ENCODE assay signal across 8 cellular contexts in the genomic region with DNA sequence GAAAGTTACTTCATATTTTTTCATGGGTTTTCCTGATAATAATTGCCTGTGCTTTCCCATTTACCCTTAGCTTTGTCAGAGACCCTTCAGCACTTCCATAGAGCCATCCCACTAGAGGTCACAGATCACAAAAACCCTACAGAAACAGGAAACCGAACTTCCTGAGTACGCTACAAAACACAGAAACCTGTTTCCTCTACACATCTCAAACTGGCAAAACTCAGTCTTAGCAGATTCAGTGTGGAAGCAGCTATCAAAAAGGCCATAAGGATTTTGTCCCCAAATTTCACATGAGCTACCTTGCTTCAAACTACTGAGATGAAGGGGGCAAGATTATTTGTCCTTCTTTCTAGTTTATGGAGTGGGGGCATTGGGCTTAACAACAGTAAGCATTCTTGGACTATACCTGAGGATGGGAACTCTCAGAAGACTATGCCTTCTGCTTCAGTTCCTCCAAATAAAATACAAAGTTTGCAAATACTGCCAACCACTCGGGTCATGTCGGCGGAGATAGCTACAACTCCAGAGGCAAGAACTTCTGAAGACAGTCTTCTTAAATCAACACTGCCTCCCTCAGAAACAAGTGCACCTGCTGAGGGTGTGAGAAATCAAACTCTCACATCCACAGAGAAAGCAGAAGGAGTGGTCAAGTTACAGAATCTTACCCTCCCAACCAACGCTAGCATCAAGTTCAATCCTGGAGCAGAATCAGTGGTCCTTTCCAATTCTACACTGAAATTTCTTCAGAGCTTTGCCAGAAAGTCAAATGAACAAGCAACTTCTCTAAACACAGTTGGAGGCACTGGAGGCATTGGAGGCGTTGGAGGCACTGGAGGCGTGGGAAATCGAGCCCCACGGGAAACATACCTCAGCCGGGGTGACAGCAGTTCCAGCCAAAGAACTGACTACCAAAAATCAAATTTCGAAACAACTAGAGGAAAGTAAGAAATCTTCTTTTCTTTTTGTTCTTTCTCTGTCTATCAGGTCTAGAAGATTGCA.
DNase-seq lines count a peak whose midpoint lies in the region; ATAC-seq and TF ChIP-seq lines count a peak whose summit lies in the region.

A gene with protein sequence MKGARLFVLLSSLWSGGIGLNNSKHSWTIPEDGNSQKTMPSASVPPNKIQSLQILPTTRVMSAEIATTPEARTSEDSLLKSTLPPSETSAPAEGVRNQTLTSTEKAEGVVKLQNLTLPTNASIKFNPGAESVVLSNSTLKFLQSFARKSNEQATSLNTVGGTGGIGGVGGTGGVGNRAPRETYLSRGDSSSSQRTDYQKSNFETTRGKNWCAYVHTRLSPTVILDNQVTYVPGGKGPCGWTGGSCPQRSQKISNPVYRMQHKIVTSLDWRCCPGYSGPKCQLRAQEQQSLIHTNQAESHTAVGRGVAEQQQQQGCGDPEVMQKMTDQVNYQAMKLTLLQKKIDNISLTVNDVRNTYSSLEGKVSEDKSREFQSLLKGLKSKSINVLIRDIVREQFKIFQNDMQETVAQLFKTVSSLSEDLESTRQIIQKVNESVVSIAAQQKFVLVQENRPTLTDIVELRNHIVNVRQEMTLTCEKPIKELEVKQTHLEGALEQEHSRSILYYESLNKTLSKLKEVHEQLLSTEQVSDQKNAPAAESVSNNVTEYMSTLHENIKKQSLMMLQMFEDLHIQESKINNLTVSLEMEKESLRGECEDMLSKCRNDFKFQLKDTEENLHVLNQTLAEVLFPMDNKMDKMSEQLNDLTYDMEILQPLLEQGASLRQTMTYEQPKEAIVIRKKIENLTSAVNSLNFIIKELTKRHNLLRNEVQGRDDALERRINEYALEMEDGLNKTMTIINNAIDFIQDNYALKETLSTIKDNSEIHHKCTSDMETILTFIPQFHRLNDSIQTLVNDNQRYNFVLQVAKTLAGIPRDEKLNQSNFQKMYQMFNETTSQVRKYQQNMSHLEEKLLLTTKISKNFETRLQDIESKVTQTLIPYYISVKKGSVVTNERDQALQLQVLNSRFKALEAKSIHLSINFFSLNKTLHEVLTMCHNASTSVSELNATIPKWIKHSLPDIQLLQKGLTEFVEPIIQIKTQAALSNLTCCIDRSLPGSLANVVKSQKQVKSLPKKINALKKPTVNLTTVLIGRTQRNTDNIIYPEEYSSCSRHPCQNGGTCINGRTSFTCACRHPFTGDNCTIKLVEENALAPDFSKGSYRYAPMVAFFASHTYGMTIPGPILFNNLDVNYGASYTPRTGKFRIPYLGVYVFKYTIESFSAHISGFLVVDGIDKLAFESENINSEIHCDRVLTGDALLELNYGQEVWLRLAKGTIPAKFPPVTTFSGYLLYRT (plus strand): TSS at position 201 of the 999 bp plus-strand sequence. CDS start 118 bp downstream, at position 319.

- H3K9me3 Mint-ChIP-seq in nephron progenitor cell, result no peaks in the 10 kb centered on the region

- peak; percentile 1 for DNase-seq in NB4 (ENCODE audit: low read depth)
- DNase-seq in medulla oblongata (ENCODE audit: extremely low spot score), result peak; percentile 21
- DNase-seq in activated CD4-positive, CD25-positive, alpha-beta regulatory T cell treated with anti-CD3 and anti-CD28 coated beads, Interleukin-2, amount 50 U/mL, for 72 hours, result no peak
- DNase-seq in nephron progenitor cell, result no peak
- DNase-seq in amygdala (lab: John Stamatoyannopoulos, UW), result no peak
- DNase-seq in DMS153 (lab: John Stamatoyannopoulos, UW), result no peak

- H3K4me3 ChIP-seq in GM12875 (ENCODE audit: low read depth, low read length), result peak within 1 kb of the TSS; percentile 7
- H3K4me3 ChIP-seq in NB4 (ENCODE audit: low read depth, low read length), result no peak within 1 kb of the TSS

- peaks cover 3% of the 10 kb centered on the region for H3K27me3 Mint-ChIP-seq in nephron progenitor cell (ENCODE audit: low read depth, poor library complexity)

- H3K4me3 Mint-ChIP-seq in nephron progenitor cell, result no peak within 1 kb of the TSS

- no peak for TF ChIP-seq CTCF in GM12875 (IDR thresholded peaks at IDR 0.05; ENCODE audit: borderline replicate concordance, insufficient read depth, low read depth, low read length)
- TF ChIP-seq CTCF in NB4 (IDR thresholded peaks at IDR 0.05; ENCODE audit: low read depth, low read length), result no peak
- no peak for TF ChIP-seq CTCF in nephron progenitor cell (IDR thresholded peaks at IDR 0.05)

- ATAC-seq in GM21576 (IDR thresholded peaks at IDR 0.05; ENCODE audit: unreplicated experiment), result peak; percentile 77

- H3K4me1 Mint-ChIP-seq in nephron progenitor cell, result peaks cover 12% of the 10 kb centered on the region

- H3K27ac Mint-ChIP-seq in nephron progenitor cell, result no peak within 1 kb of the TSS

- TF ChIP-seq POLR2A in NB4 (IDR thresholded peaks at IDR 0.05; ENCODE audit: extremely low read depth, insufficient read length), result no peak

- H3K36me3 Mint-ChIP-seq in nephron progenitor cell (ENCODE audit: low read depth), result no peaks in the 10 kb centered on the region

Comparison
In these comparisons a context has a peak if more than half of its experiments do, and no peak if none do; other contexts are left out.
1. DNase-seq: peak in NB4 (single experiment) and medulla oblongata (single experiment); none in activated CD4-positive, CD25-positive, alpha-beta regulatory T cell treated with anti-CD3 and anti-CD28 coated beads, Interleukin-2, amount 50 U/mL, for 72 hours (single experiment), nephron progenitor cell (single experiment), amygdala (0 of 56) and DMS153 (single experiment).